Comparison of ENCODE assay signal across 13 cellular contexts in genomic region chr3:14915636-14916222, GRCh38. TPM values are rescaled to one million over a fixed set of nuclear protein-coding genes. Genes with fewer than 3 reads are reported as not detected.
A peak's percentile ranks its signal among the peaks of the same experiment; 100 is the strongest.
DNase-seq lines count a peak whose midpoint lies in the region; ATAC-seq and TF ChIP-seq lines count a peak whose summit lies in the region.
"Had no signal": no experiment of that assay in that cellular context is flagged by ENCODE, and none has a peak within 500 bp of the region (broad histone marks: within the 10 kb centered on the region; RNA-seq: fewer than 3 reads in every experiment).

No MANE protein-coding gene starts in this region.

- H3K27me3 ChIP-seq in heart right ventricle = peaks cover 0 to 4% (median 0%) of the 10 kb centered on the region in 7 donors
- peaks cover 44% of the 10 kb centered on the region for H3K27me3 ChIP-seq in foreskin keratinocyte
- H3K27me3 ChIP-seq in upper lobe of right lung = no peaks in the 10 kb centered on the region
- H3K27me3 ChIP-seq: ovary had no signal

- DNase-seq in heart right ventricle (no peak), Right ventricle myocardium superior (no peak), T-cell (peak in 18 of 34 experiments; percentile 8 to 52 (median 21)), foreskin keratinocyte (no peak), upper lobe of right lung (peak; percentile 37), SKM-1 (lab: John Stamatoyannopoulos, UW; ENCODE audit: unreplicated experiment) (no peak), DMS79 (lab: John Stamatoyannopoulos, UW) (no peak)
- DNase-seq: cortex of kidney, HCEC 1CT, NCI-H1930, ovary had no signal

- TF ChIP-seq CTCF in heart right ventricle (IDR thresholded peaks at IDR 0.05) = peak in 5 of 9 donors; percentile 20 to 34 (median 25)
- peak; percentile 34 for TF ChIP-seq CTCF in foreskin keratinocyte (conservative IDR thresholded peaks at IDR 0.05)
- TF ChIP-seq CTCF in upper lobe of right lung (IDR thresholded peaks at IDR 0.05) = no peak

- WGBS in heart right ventricle, 2 donors = 87 to 91% methylated on average over 3 of the region's 3 CpGs

- no peaks in the 10 kb centered on the region for H3K36me3 Mint-ChIP-seq in T-cell

- no peaks in the 10 kb centered on the region for H3K9me3 Mint-ChIP-seq in T-cell

- H3K9me3 ChIP-seq in heart right ventricle (no peaks in the 10 kb centered on the region), upper lobe of right lung (no peaks in the 10 kb centered on the region)
- H3K9me3 ChIP-seq: ovary had no signal

- H3K4me1 Mint-ChIP-seq in T-cell = no peaks in the 10 kb centered on the region

- H3K4me3 Mint-ChIP-seq in T-cell = no peak overlapping the region

- POLR2A ChIA-PET in T-cell (lab: Charles Lee) = no interaction called here

- H3K27me3 Mint-ChIP-seq in T-cell = peaks cover 0 to 2% of the 10 kb centered on the region in 2 donors

- CTCF ChIA-PET in T-cell (lab: Charles Lee) = interaction anchor here in 1 of 2 donors (1.0 kb wide), 1 partner anchor 125 kb away, joined by 5 read pairs; no protein-coding TSS in a partner anchor

- H3K36me3 ChIP-seq in heart right ventricle (peaks cover 0 to 91% (median 0%) of the 10 kb centered on the region in 9 donors), upper lobe of right lung (peaks cover 9% of the 10 kb centered on the region)
- H3K36me3 ChIP-seq: ovary had no signal

- peaks cover 0 to 10% (median 2%) of the 10 kb centered on the region in 9 donors for H3K4me1 ChIP-seq in heart right ventricle
- H3K4me1 ChIP-seq in foreskin keratinocyte = no peaks in the 10 kb centered on the region
- H3K4me1 ChIP-seq in upper lobe of right lung = no peaks in the 10 kb centered on the region

- intact Hi-C loops in heart right ventricle (cut with DNase I) (loop anchor here in 2 of 10 donors (5.0 kb wide), 2 partner anchors 123 to 238 kb away; partner anchors contain the start of gene C3orf20 (in 1 of the 2)), Right ventricle myocardium superior (cut with DNase I) (loop anchor here (10.0 kb wide), 1 partner anchor 411 kb away; no protein-coding TSS in a partner anchor), upper lobe of right lung (cut with DNase I) (loop anchor here (5.0 kb wide), 1 partner anchor 243 kb away; no protein-coding TSS in a partner anchor)

- H3K4me3 ChIP-seq in heart right ventricle = no peak overlapping the region
- no peak overlapping the region for H3K4me3 ChIP-seq in upper lobe of right lung
- H3K4me3 ChIP-seq: ovary, SK-N-MC had no signal

- H3K27ac ChIP-seq in heart right ventricle (no peak overlapping the region), foreskin keratinocyte (no peak overlapping the region), upper lobe of right lung (no peak overlapping the region)
- H3K27ac ChIP-seq: ovary, SK-N-MC had no signal

- H3K27ac Mint-ChIP-seq in T-cell = no peak overlapping the region

- ATAC-seq in heart right ventricle (peak in 3 of 8 donors; percentile 10 to 34 (median 17)), Right ventricle myocardium superior (ENCODE audit: poor library complexity) (no peak), T-cell (replicated peaks in 1 of 4) (peak; percentile 46 to 82 (median 74)), foreskin keratinocyte (no peak), upper lobe of right lung (peak; percentile 6), GM19467 (IDR thresholded peaks at IDR 0.05; ENCODE audit: unreplicated experiment) (no peak)

RNA-seq across cellular contexts. Expression of gene NR2C2, which starts 31.7 kb away (rescaled TPM):
- total RNA-seq in heart right ventricle (10 to 100 TPM; 22.2 to 33.8 (median 27.6) TPM), Right ventricle myocardium superior (25.4 TPM), T-cell (10 to 100 TPM; 54.9 to 93.1 (median 85.2) TPM), foreskin keratinocyte (18.4 and 20.4 TPM in 2 replicates), upper lobe of right lung (52.5 TPM)
- polyA plus RNA-seq in heart right ventricle (1 to 10 TPM; 6.5 to 9.1 TPM), foreskin keratinocyte (2.9 and 3.4 TPM in 2 replicates)

Comparison
In these comparisons a context has a peak if more than half of its experiments do, and no peak if none do; other contexts are left out.
1. ATAC-seq: peak in T-cell (4 of 4) and upper lobe of right lung (single experiment); none in Right ventricle myocardium superior (single experiment), foreskin keratinocyte (single experiment) and GM19467 (single experiment).
2. DNase-seq: peak in T-cell (18 of 34) and upper lobe of right lung (single experiment); none in heart right ventricle (0 of 2), Right ventricle myocardium superior (single experiment), foreskin keratinocyte (0 of 2), SKM-1 (single experiment) and DMS79 (single experiment).